ENCODE assay signal across 1 cellular context in the genomic region with DNA sequence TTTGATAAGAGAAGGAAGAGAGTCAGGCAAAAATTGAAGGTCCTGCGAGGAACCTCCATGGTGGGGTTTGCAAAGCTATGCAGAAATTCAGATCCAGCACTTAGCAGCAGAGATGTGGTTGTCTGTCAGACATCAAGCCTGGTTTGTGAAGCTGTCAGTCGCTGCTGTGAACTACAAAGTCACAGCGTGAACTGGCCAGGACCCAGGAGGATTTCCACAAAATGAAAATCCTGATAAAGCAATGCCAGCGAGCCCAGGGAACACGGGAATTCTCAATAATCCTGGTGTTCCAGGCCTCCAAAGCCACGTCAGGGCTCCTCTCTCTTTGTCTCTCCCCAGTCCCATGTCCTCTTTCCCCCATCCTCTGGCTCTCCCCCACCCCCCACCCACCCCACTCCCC.
TF ChIP-seq lines count a peak whose summit lies in the region.

No MANE protein-coding gene starts in this region.

TF ChIP-seq in HepG2, 621 proteins besides CTCF, POLR2A, EP300 and RAD21 (continued from another document):
- TF ChIP-seq, protein P1, sequence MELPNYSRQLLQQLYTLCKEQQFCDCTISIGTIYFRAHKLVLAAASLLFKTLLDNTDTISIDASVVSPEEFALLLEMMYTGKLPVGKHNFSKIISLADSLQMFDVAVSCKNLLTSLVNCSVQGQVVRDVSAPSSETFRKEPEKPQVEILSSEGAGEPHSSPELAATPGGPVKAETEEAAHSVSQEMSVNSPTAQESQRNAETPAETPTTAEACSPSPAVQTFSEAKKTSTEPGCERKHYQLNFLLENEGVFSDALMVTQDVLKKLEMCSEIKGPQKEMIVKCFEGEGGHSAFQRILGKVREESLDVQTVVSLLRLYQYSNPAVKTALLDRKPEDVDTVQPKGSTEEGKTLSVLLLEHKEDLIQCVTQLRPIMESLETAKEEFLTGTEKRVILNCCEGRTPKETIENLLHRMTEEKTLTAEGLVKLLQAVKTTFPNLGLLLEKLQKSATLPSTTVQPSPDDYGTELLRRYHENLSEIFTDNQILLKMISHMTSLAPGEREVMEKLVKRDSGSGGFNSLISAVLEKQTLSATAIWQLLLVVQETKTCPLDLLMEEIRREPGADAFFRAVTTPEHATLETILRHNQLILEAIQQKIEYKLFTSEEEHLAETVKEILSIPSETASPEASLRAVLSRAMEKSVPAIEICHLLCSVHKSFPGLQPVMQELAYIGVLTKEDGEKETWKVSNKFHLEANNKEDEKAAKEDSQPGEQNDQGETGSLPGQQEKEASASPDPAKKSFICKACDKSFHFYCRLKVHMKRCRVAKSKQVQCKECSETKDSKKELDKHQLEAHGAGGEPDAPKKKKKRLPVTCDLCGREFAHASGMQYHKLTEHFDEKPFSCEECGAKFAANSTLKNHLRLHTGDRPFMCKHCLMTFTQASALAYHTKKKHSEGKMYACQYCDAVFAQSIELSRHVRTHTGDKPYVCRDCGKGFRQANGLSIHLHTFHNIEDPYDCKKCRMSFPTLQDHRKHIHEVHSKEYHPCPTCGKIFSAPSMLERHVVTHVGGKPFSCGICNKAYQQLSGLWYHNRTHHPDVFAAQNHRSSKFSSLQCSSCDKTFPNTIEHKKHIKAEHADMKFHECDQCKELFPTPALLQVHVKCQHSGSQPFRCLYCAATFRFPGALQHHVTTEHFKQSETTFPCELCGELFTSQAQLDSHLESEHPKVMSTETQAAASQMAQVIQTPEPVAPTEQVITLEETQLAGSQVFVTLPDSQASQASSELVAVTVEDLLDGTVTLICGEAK (IDR thresholded peaks at IDR 0.05): no peak
- TF ChIP-seq, protein P1 (CRISPR knock-in tag; IDR thresholded peaks at IDR 0.05): no peak
- TF ChIP-seq SCMH1 (CRISPR knock-in tag; IDR thresholded peaks at IDR 0.05; ENCODE audit: borderline replicate concordance) (no peak), ZBTB42 (CRISPR knock-in tag; IDR thresholded peaks at IDR 0.05) (no peak), ZSCAN30 (CRISPR knock-in tag; IDR thresholded peaks at IDR 0.05) (no peak), ZFP1 (CRISPR knock-in tag; IDR thresholded peaks at IDR 0.05) (no peak), ADNP (CRISPR knock-in tag; IDR thresholded peaks at IDR 0.05) (no peak), ZNF264 (CRISPR knock-in tag; IDR thresholded peaks at IDR 0.05) (no peak), NONO (IDR thresholded peaks at IDR 0.05) (no peak), NONO (CRISPR knock-in tag; conservative IDR thresholded peaks at IDR 0.05) (no peak), AGO2 (optimal IDR thresholded peaks at IDR 0.05; ENCODE audit: low read depth, low read length) (no peak), YY1 (IDR thresholded peaks at IDR 0.05; ENCODE audit: insufficient read depth, insufficient replicate concordance, low read depth, low read length) (no peak), ZMAT3 (CRISPR knock-in tag; conservative IDR thresholded peaks at IDR 0.05) (no peak), TGIF2 (CRISPR knock-in tag; IDR thresholded peaks at IDR 0.05) (no peak), ZNF891 (CRISPR knock-in tag; IDR thresholded peaks at IDR 0.05) (no peak), ZNF557 (CRISPR knock-in tag; IDR thresholded peaks at IDR 0.05) (no peak), ZSCAN21 (CRISPR knock-in tag; IDR thresholded peaks at IDR 0.05; ENCODE audit: borderline replicate concordance) (no peak)
- TF ChIP-seq, protein P2, sequence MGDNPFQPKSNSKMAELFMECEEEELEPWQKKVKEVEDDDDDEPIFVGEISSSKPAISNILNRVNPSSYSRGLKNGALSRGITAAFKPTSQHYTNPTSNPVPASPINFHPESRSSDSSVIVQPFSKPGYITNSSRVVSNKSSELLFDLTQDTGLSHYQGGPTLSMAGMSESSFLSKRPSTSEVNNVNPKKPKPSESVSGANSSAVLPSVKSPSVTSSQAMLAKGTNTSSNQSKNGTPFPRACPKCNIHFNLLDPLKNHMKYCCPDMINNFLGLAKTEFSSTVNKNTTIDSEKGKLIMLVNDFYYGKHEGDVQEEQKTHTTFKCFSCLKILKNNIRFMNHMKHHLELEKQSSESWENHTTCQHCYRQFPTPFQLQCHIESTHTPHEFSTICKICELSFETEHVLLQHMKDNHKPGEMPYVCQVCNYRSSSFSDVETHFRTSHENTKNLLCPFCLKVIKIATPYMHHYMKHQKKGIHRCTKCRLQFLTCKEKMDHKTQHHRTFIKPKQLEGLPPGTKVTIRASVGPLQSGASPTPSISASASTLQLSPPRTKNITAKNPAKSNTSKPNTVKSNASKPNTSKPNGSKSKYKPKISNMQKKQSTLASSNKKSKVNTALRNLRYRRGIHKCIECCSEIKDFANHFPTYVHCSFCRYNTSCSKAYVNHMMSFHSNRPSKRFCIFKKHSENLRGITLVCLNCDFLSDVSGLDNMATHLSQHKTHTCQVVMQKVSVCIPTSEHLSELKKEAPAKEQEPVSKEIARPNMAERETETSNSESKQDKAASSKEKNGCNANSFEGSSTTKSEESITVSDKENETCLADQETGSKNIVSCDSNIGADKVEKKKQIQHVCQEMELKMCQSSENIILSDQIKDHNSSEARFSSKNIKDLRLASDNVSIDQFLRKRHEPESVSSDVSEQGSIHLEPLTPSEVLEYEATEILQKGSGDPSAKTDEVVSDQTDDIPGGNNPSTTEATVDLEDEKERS (CRISPR knock-in tag; IDR thresholded peaks at IDR 0.05): no peak
- TF ChIP-seq, protein P3, sequence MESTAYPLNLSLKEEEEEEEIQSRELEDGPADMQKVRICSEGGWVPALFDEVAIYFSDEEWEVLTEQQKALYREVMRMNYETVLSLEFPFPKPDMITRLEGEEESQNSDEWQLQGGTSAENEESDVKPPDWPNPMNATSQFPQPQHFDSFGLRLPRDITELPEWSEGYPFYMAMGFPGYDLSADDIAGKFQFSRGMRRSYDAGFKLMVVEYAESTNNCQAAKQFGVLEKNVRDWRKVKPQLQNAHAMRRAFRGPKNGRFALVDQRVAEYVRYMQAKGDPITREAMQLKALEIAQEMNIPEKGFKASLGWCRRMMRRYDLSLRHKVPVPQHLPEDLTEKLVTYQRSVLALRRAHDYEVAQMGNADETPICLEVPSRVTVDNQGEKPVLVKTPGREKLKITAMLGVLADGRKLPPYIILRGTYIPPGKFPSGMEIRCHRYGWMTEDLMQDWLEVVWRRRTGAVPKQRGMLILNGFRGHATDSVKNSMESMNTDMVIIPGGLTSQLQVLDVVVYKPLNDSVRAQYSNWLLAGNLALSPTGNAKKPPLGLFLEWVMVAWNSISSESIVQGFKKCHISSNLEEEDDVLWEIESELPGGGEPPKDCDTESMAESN (CRISPR knock-in tag; conservative IDR thresholded peaks at IDR 0.05): no peak
TF ChIP-seq in HepG2: peak in this region for 0.
